10 cellular contexts compared by ENCODE assay signal in the genomic region with DNA sequence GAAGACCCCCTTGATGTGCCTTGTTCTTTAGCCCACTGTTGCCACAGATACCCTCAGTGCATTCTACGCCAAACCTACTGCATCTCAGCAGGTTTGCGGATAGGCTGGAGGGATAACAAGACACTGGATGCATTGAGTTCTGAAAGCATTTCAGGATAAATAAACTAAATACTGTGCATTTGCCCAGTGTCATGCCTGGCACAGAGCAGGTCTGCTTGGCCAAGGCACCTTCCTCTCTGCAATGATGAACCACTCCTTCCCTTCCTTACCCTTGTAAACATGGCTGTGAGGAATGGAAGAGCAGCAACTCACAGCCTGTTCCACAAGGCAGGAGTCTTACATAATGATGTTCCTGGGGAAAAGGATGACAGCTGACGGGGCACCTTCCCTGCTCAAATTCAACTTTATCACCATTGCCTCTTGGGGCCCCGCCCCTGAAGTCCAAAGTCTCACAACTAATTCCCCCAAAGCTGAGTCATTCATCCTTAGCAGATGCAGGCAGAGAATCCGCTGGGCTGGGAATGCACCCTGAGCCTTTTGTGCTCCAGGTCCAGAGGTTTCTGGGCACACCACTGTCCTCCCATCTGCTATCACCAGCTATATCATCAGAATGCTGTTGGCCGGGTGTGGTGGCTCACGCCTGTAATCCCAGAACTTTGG. TPM values are rescaled to one million over a fixed set of nuclear protein-coding genes. Genes with fewer than 3 reads are reported as not detected.
DNase-seq lines count a peak whose midpoint lies in the region; ATAC-seq, FAIRE-seq and TF ChIP-seq lines count a peak whose summit lies in the region.
"Had no signal": no experiment of that assay in that cellular context is flagged by ENCODE, and none has a peak within 500 bp of the region (broad histone marks: within the 10 kb centered on the region; RNA-seq: fewer than 3 reads in every experiment).

No MANE protein-coding gene starts in this region.

- no peak overlapping the region for H3K4ac ChIP-seq in mesendoderm (ENCODE audit: low read depth, low read length)

- no peak overlapping the region for H3K9ac ChIP-seq in mesendoderm (ENCODE audit: low read length)

- no peak overlapping the region for H3K4me2 ChIP-seq in mesendoderm (ENCODE audit: low read length)

- H3K18ac ChIP-seq in mesendoderm (ENCODE audit: low read length), result no peak overlapping the region

- no peak overlapping the region for H2BK120ac ChIP-seq in mesendoderm (ENCODE audit: low read depth, low read length)

- no peak overlapping the region for H3K27ac ChIP-seq in mesendoderm (ENCODE audit: low read depth, low read length)

- no peak for FAIRE-seq in bronchial epithelial cell (lab: Jason Lieb, UNC)

- H3K79me1 ChIP-seq in mesendoderm (ENCODE audit: low read length), result peaks cover 8% of the 10 kb centered on the region

- TF ChIP-seq CTCF in bronchial epithelial cell (IDR thresholded peaks at IDR 0.05; ENCODE audit: insufficient read depth, low read length, severe bottlenecking), result no peak

- H3K56ac ChIP-seq in mesendoderm (ENCODE audit: low read length), result no peak overlapping the region

- no CpG with 5 or more reads among the region's 7 CpGs for WGBS in mesendoderm (ENCODE audit: extremely low coverage, insufficient coverage, low lambda C conversion rate)

- H4K5ac ChIP-seq in mesendoderm (ENCODE audit: low read length), result no peak overlapping the region

- H2AK5ac ChIP-seq in mesendoderm (ENCODE audit: low read length), result no peak overlapping the region

- no peak for ATAC-seq in left ventricle myocardium superior

- no peaks in the 10 kb centered on the region for H3K79me2 ChIP-seq in mesendoderm (ENCODE audit: control insufficient read depth, insufficient read depth, low read length)

- H2BK5ac ChIP-seq in mesendoderm (ENCODE audit: low read length), result no peak overlapping the region

- no peak overlapping the region for H3K23ac ChIP-seq in mesendoderm (ENCODE audit: low read length)

- no peaks in the 10 kb centered on the region for H3K4me1 ChIP-seq in mesendoderm (ENCODE audit: control insufficient read depth, low read depth, low read length)

- peak; percentile 86 for DNase-seq in Daoy (ENCODE audit: low read depth)
- DNase-seq in LHCN-M2 (ENCODE audit: low read depth), result peak; percentile 94
- peak; percentile 39 for DNase-seq in bronchial epithelial cell (ENCODE audit: low read depth)
- peak; percentile 62 for DNase-seq in mesendoderm
- DNase-seq in left ventricle myocardium superior, result no peak
- no peak for DNase-seq in NCI-H2196 treated with DMSO at 0.1 percent for 48 hours (lab: John Stamatoyannopoulos, UW; ENCODE audit: unreplicated experiment)
- no peak for DNase-seq in middle frontal gyrus (ENCODE audit: extremely low spot score, low spot score)
- DNase-seq in DMS79 (lab: John Stamatoyannopoulos, UW), result no peak
- DNase-seq: NCI-H1417 had no signal

- no peaks in the 10 kb centered on the region for H3K27me3 ChIP-seq in bronchial epithelial cell (ENCODE audit: control insufficient read depth, insufficient read depth, low read length)
- H3K27me3 ChIP-seq in mesendoderm (ENCODE audit: insufficient read depth, low read length, poor library complexity), result no peaks in the 10 kb centered on the region

- H3K4me3 ChIP-seq in bronchial epithelial cell (ENCODE audit: low read depth, low read length), result no peak overlapping the region
- H3K4me3 ChIP-seq in mesendoderm (ENCODE audit: low read length), result no peak overlapping the region

- intact Hi-C loops in left ventricle myocardium superior (cut with micrococcal nuclease), result no loop called here

- H4K8ac ChIP-seq in mesendoderm (ENCODE audit: low read depth, low read length), result no peak overlapping the region

- no peak overlapping the region for H2BK15ac ChIP-seq in mesendoderm (replicated peaks; ENCODE audit: low read depth)

- H3K36me3 ChIP-seq in bronchial epithelial cell (ENCODE audit: control insufficient read depth, insufficient read depth, low read length) (peaks cover 12% of the 10 kb centered on the region), mesendoderm (ENCODE audit: control insufficient read depth, insufficient read depth, low read length) (peaks cover 15% of the 10 kb centered on the region)

RNA-seq across cellular contexts. Expression of a gene that starts 11.6 kb away (rescaled TPM):
- total RNA-seq in Daoy (2014; rRNA removed; shearing (Covaris generic)), result 238 and 246 TPM in 2 replicates
- total RNA-seq in LHCN-M2 (2014; rRNA removed) (122 and 131 TPM in 2 replicates), bronchial epithelial cell (56.2 and 65.0 TPM in 2 replicates), left ventricle myocardium superior (31.6 TPM)
- polyA plus RNA-seq in LHCN-M2 (2012), result 87.1 TPM
- 79.9 TPM for polyA plus RNA-seq in mesendoderm (2013, experiment 1 of 2)
- polyA plus RNA-seq in mesendoderm (2013, experiment 2 of 2), result 72.0 TPM

RNA-seq across cellular contexts. Expression of a gene that starts 19.9 kb away (rescaled TPM):
- total RNA-seq in Daoy (2014; rRNA removed; shearing (Covaris generic)), result 237 and 302 TPM in 2 replicates
- total RNA-seq in LHCN-M2 (2014; rRNA removed) (241 and 253 TPM in 2 replicates), bronchial epithelial cell (119 and 203 TPM in 2 replicates), left ventricle myocardium superior (56.7 TPM)
- 69.9 TPM for polyA plus RNA-seq in LHCN-M2 (2012)
- polyA plus RNA-seq in mesendoderm (2013, experiment 1 of 2), result 24.1 TPM
- 24.4 TPM for polyA plus RNA-seq in mesendoderm (2013, experiment 2 of 2)

RNA-seq across cellular contexts. Expression of a gene that starts 21.0 kb away (rescaled TPM):
- not detected in 2 replicates for total RNA-seq in Daoy (2014; rRNA removed; shearing (Covaris generic))
- total RNA-seq in LHCN-M2 (2014; rRNA removed) (not detected in 2 replicates), bronchial epithelial cell (under 0.01 TPM in 2 replicates), left ventricle myocardium superior (not detected)
- polyA plus RNA-seq in LHCN-M2 (2012), result not detected
- polyA plus RNA-seq in mesendoderm (2013, experiment 1 of 2), result 0.22 TPM
- polyA plus RNA-seq in mesendoderm (2013, experiment 2 of 2), result 0.18 TPM
- total RNA-seq: dermis microvascular lymphatic vessel endothelial cell had no signal

RNA-seq across cellular contexts. Expression of a gene that starts 44.3 kb away (rescaled TPM):
- 66.7 and 77.5 TPM in 2 replicates for total RNA-seq in Daoy (2014; rRNA removed; shearing (Covaris generic))
- 99.8 and 104 TPM in 2 replicates for total RNA-seq in LHCN-M2 (2014; rRNA removed)
- 93.3 TPM for polyA plus RNA-seq in LHCN-M2 (2012)
- total RNA-seq in bronchial epithelial cell, result 45.0 and 78.7 TPM in 2 replicates
- 40.8 TPM for polyA plus RNA-seq in mesendoderm (2013, experiment 1 of 2)
- 40.9 TPM for polyA plus RNA-seq in mesendoderm (2013, experiment 2 of 2)
- 701 TPM for total RNA-seq in left ventricle myocardium superior

Comparison
In these comparisons a context has a peak if more than half of its experiments do, and no peak if none do; other contexts are left out.
1. DNase-seq: peak in Daoy (single experiment), LHCN-M2 (single experiment), bronchial epithelial cell (single experiment) and mesendoderm (single experiment); none in left ventricle myocardium superior (single experiment), NCI-H2196 treated with DMSO at 0.1 percent for 48 hours (single experiment), middle frontal gyrus (single experiment) and DMS79 (single experiment).